Comparison of ENCODE assay signal across 16 cellular contexts in the genomic region with DNA sequence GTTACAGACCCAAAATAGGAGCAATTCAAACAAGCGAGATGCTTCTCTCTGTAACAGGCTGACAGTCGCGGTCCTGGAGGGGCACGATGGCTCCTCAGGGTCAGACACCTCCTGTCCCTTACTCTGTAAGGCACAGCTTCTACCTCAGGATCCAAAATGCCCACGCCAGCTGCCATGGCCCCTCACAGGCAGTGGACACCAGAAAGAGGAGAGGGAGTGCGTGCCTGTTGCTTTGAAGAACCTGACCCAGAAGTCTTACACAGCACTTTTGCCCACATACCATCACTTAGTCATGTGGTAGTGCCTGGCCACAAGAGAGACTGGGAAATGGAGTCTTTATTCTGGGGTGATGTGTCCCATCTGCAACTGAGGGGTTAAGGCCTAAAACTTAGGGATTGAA. TPM values are rescaled to one million over a fixed set of nuclear protein-coding genes. Genes with fewer than 3 reads are reported as not detected.
DNase-seq lines count a peak whose midpoint lies in the region; ATAC-seq, FAIRE-seq and TF ChIP-seq lines count a peak whose summit lies in the region.
"Had no signal": no experiment of that assay in that cellular context is flagged by ENCODE, and none has a peak within 500 bp of the region (broad histone marks: within the 10 kb centered on the region; RNA-seq: fewer than 3 reads in every experiment).

No MANE protein-coding gene starts in this region.

- no peak overlapping the region for H3K9ac ChIP-seq in astrocyte (ENCODE audit: low read length)

- H3K27ac Mint-ChIP-seq in astrocyte (ENCODE audit: unreplicated experiment), result peak overlapping the region; percentile 94
- H3K27ac Mint-ChIP-seq in activated CD8-positive, alpha-beta T cell treated with anti-CD3 and anti-CD28 coated beads, Interleukin-2, amount 10 ng/mL, durations not matched to agents 7 days and 5 days, result no peak overlapping the region
- H3K27ac Mint-ChIP-seq: activated CD4-positive, alpha-beta T cell treated with anti-CD3 and anti-CD28 coated beads, Interleukin-2, amount 10 ng/mL, durations not matched to agents 24 days and 14 days; stimulated activated naive B cell treated with anti-CD40 and anti-IgM and Interleukin-4, amounts not matched to agents 10 μg/mL and 1 μg/mL and 100 μg/mL, for 72 hours had no signal

- H3K79me2 ChIP-seq in astrocyte (ENCODE audit: insufficient read depth, low read length), result peaks cover 62% of the 10 kb centered on the region

- no peak overlapping the region for H2AFZ ChIP-seq in astrocyte (ENCODE audit: low read depth, low read length)

- no peaks in the 10 kb centered on the region for H3K36me3 ChIP-seq in HEK293 (ENCODE audit: control insufficient read depth in 2 of 2, insufficient read depth in 1 of 2, low read length in 2 of 2)
- no peaks in the 10 kb centered on the region for H3K36me3 ChIP-seq in astrocyte (ENCODE audit: insufficient read depth, low read length)
- H3K36me3 ChIP-seq in mesodermal cell (ENCODE audit: control insufficient read depth, insufficient read depth, low read length), result no peaks in the 10 kb centered on the region
- H3K36me3 ChIP-seq in thoracic aorta, result no peaks in the 10 kb centered on the region
- H3K36me3 ChIP-seq: neutrophil had no signal

- H3K4me3 ChIP-seq in HEK293 (ENCODE audit: low read depth, low read length), result no peak overlapping the region
- H3K4me3 ChIP-seq in astrocyte (ENCODE audit: insufficient read depth, low read depth, low read length), result no peak overlapping the region
- no peak overlapping the region for H3K4me3 ChIP-seq in mesodermal cell (ENCODE audit: extremely low read depth, insufficient read depth, low read length, poor library complexity, severe bottlenecking)
- H3K4me3 ChIP-seq in thoracic aorta, result no peak overlapping the region

- WGBS in mesodermal cell (ENCODE audit: insufficient coverage in 2 of 2), 2 experiments, result 76 to 80% methylated on average over 4 to 5 of the region's 6 CpGs

- peak overlapping the region; percentile 15 for H3K4me2 ChIP-seq in astrocyte (ENCODE audit: low read length)

- H3K27me3 ChIP-seq in astrocyte (ENCODE audit: insufficient read depth, low read length) (no peaks in the 10 kb centered on the region), thoracic aorta (replicated peaks; ENCODE audit: insufficient read depth) (no peaks in the 10 kb centered on the region)
- H3K27me3 ChIP-seq: neutrophil had no signal

- H3K36me3 Mint-ChIP-seq in astrocyte (ENCODE audit: low read depth, unreplicated experiment), result no peaks in the 10 kb centered on the region
- H3K36me3 Mint-ChIP-seq in activated CD8-positive, alpha-beta T cell treated with anti-CD3 and anti-CD28 coated beads, Interleukin-2, amount 10 ng/mL, durations not matched to agents 7 days and 5 days (ENCODE audit: low read depth), result peaks cover 4% of the 10 kb centered on the region

- DNase-seq in astrocyte (ENCODE audit: low read depth), result peak; percentile 57
- DNase-seq in thoracic aorta (ENCODE audit: low spot score), result no peak
- no peak for DNase-seq in NCI-H1436 treated with DMSO at 0.1 percent for 48 hours (lab: John Stamatoyannopoulos, UW)
- no peak for DNase-seq in NCI-H1694 treated with DMSO at 0.1 percent for 48 hours (lab: John Stamatoyannopoulos, UW)
- no peak for DNase-seq in activated CD8-positive, alpha-beta T cell treated with anti-CD3 and anti-CD28 coated beads, Interleukin-2, amount 10 ng/mL, durations not matched to agents 7 days and 5 days
- DNase-seq: activated CD4-positive, alpha-beta T cell treated with anti-CD3 and anti-CD28 coated beads, Interleukin-2, amount 10 ng/mL, durations not matched to agents 24 days and 14 days; NCI-H187 treated with DMSO at 0.1 percent for 48 hours; stimulated activated CD4-positive, alpha-beta T cell treated with anti-CD3 and anti-CD28 coated beads, Interleukin-2, amount 100 ng/mL, for 24 hours; stimulated activated naive B cell treated with anti-CD40 and anti-IgM and Interleukin-4, amounts not matched to agents 10 μg/mL and 1 μg/mL and 100 μg/mL, for 72 hours; T-helper 1 cell had no signal

- H3K4me3 Mint-ChIP-seq in astrocyte (ENCODE audit: unreplicated experiment), result peak overlapping the region; percentile 62
- H3K4me3 Mint-ChIP-seq in activated CD8-positive, alpha-beta T cell treated with anti-CD3 and anti-CD28 coated beads, Interleukin-2, amount 10 ng/mL, durations not matched to agents 7 days and 5 days, result no peak overlapping the region
- H3K4me3 Mint-ChIP-seq: activated CD4-positive, alpha-beta T cell treated with anti-CD3 and anti-CD28 coated beads, Interleukin-2, amount 10 ng/mL, durations not matched to agents 24 days and 14 days; stimulated activated naive B cell treated with anti-CD40 and anti-IgM and Interleukin-4, amounts not matched to agents 10 μg/mL and 1 μg/mL and 100 μg/mL, for 72 hours had no signal

- POLR2A ChIA-PET in HEK293 (lab: Yijun Ruan, JAX), result interaction anchor here (1.4 to 2.2 kb wide), 3 partner anchors 11 to 130 kb away, joined by 3 to 17 read pairs (median 3); partner anchors contain the start of genes ABL1 and EXOSC2
- POLR2A ChIA-PET in activated CD8-positive, alpha-beta T cell treated with anti-CD3 and anti-CD28 coated beads, Interleukin-2, amount 10 ng/mL, durations not matched to agents 7 days and 5 days (lab: Charles Lee), result no interaction called here

- no peak for TF ChIP-seq CTCF in HEK293 (tag by site-specific recombination; IDR thresholded peaks at IDR 0.05)
- no peak for TF ChIP-seq CTCF in astrocyte (IDR thresholded peaks at IDR 0.05; ENCODE audit: insufficient read depth, low read depth, low read length)
- no peak for TF ChIP-seq CTCF in thoracic aorta (IDR thresholded peaks at IDR 0.05)

- no peak for ATAC-seq in thoracic aorta (ENCODE audit: insufficient number of reproducible peaks, low FRiP score, low read depth)
- no peak for ATAC-seq in activated CD8-positive, alpha-beta T cell treated with anti-CD3 and anti-CD28 coated beads, Interleukin-2, amount 10 ng/mL, durations not matched to agents 7 days and 5 days
- ATAC-seq: stimulated activated naive B cell treated with anti-CD40 and anti-IgM and Interleukin-4, amounts not matched to agents 10 μg/mL and 1 μg/mL and 100 μg/mL, for 72 hours had no signal

- H3K4me1 ChIP-seq in HEK293 (ENCODE audit: control insufficient read depth, insufficient read depth, low read length) (no peaks in the 10 kb centered on the region), astrocyte (ENCODE audit: insufficient read depth, low read length) (peaks cover 29% of the 10 kb centered on the region), mesodermal cell (ENCODE audit: control insufficient read depth, insufficient read depth, low read length, poor library complexity, severe bottlenecking) (peaks cover 22% of the 10 kb centered on the region), thoracic aorta (ENCODE audit: control insufficient read depth in 1 of 2, low read depth in 2 of 2) (peaks cover 18 to 31% of the 10 kb centered on the region in 2 donors)

- CTCF ChIA-PET in HEK293 (lab: Yijun Ruan, JAX), result interaction anchor here (1.0 to 2.4 kb wide), 4 partner anchors 43 to 55 kb away, joined by 3 to 18 read pairs (median 10); no protein-coding TSS in a partner anchor
- CTCF ChIA-PET in activated CD8-positive, alpha-beta T cell treated with anti-CD3 and anti-CD28 coated beads, Interleukin-2, amount 10 ng/mL, durations not matched to agents 7 days and 5 days (lab: Charles Lee), result no interaction called here

- H3K9me3 Mint-ChIP-seq in astrocyte (ENCODE audit: unreplicated experiment), result peaks cover 2% of the 10 kb centered on the region
- peaks cover 3% of the 10 kb centered on the region for H3K9me3 Mint-ChIP-seq in activated CD8-positive, alpha-beta T cell treated with anti-CD3 and anti-CD28 coated beads, Interleukin-2, amount 10 ng/mL, durations not matched to agents 7 days and 5 days (ENCODE audit: insufficient read depth)

- no peaks in the 10 kb centered on the region for H3K9me3 ChIP-seq in HEK293 (ENCODE audit: control insufficient read depth, insufficient read depth, low read depth, low read length)
- H3K9me3 ChIP-seq in astrocyte (ENCODE audit: insufficient read depth, low read depth, low read length), result no peaks in the 10 kb centered on the region
- H3K9me3 ChIP-seq in mesodermal cell (ENCODE audit: control insufficient read depth, low read length), result peaks cover 4% of the 10 kb centered on the region
- H3K9me3 ChIP-seq in thoracic aorta, result no peaks in the 10 kb centered on the region
- H3K9me3 ChIP-seq: neutrophil had no signal

- FAIRE-seq in astrocyte (lab: Jason Lieb, UNC), result no peak
- FAIRE-seq: bronchial epithelial cell, H54, keratinocyte had no signal

- no peak overlapping the region for H3K27ac ChIP-seq in HEK293 (ENCODE audit: extremely low read depth, low read depth, low read length)
- H3K27ac ChIP-seq in astrocyte (ENCODE audit: low read depth, low read length), result no peak overlapping the region
- peak overlapping the region; percentile 96 for H3K27ac ChIP-seq in mesodermal cell (ENCODE audit: low read depth, low read length, severe bottlenecking)
- peak overlapping the region; percentile 44 to 82 for H3K27ac ChIP-seq in thoracic aorta
- H3K27ac ChIP-seq: neutrophil had no signal

- peaks cover 35% of the 10 kb centered on the region for H3K4me1 Mint-ChIP-seq in astrocyte (ENCODE audit: low read depth, unreplicated experiment)
- H3K4me1 Mint-ChIP-seq in activated CD8-positive, alpha-beta T cell treated with anti-CD3 and anti-CD28 coated beads, Interleukin-2, amount 10 ng/mL, durations not matched to agents 7 days and 5 days (ENCODE audit: low read depth), result no peaks in the 10 kb centered on the region
- H3K4me1 Mint-ChIP-seq: activated CD4-positive, alpha-beta T cell treated with anti-CD3 and anti-CD28 coated beads, Interleukin-2, amount 10 ng/mL, durations not matched to agents 24 days and 14 days had no signal

- no peaks in the 10 kb centered on the region for H3K27me3 Mint-ChIP-seq in astrocyte (ENCODE audit: low read depth, unreplicated experiment)
- no peaks in the 10 kb centered on the region for H3K27me3 Mint-ChIP-seq in activated CD8-positive, alpha-beta T cell treated with anti-CD3 and anti-CD28 coated beads, Interleukin-2, amount 10 ng/mL, durations not matched to agents 7 days and 5 days (ENCODE audit: low read depth)
- H3K27me3 Mint-ChIP-seq: activated CD4-positive, alpha-beta T cell treated with anti-CD3 and anti-CD28 coated beads, Interleukin-2, amount 10 ng/mL, durations not matched to agents 24 days and 14 days; stimulated activated naive B cell treated with anti-CD40 and anti-IgM and Interleukin-4, amounts not matched to agents 10 μg/mL and 1 μg/mL and 100 μg/mL, for 72 hours had no signal

- peaks cover 10% of the 10 kb centered on the region for H4K20me1 ChIP-seq in astrocyte (ENCODE audit: insufficient read depth, low read length)

TF ChIP-seq in HEK293, 187 proteins besides CTCF, POLR2A, EP300 and RAD21:
- TF ChIP-seq SCRT2 (tag by site-specific recombination; IDR thresholded peaks at IDR 0.05) (0 out of 2 replicates have a peak, but pooled peaks have one; percentile 43), ZNF707 (tag by site-specific recombination; IDR thresholded peaks at IDR 0.05) (no peak)

RNA-seq across cellular contexts. Expression of gene ABL1, which starts 11.6 kb away (rescaled TPM):
- total RNA-seq in astrocyte (113 and 117 TPM in 2 replicates), thoracic aorta (100 to 1,000 TPM in 1 of 2 donors, 10 to 100 TPM in 1; 62.8 to 123 TPM)
- 64.2 TPM for polyA plus RNA-seq in mesodermal cell (2013, experiment 1 of 2)
- polyA plus RNA-seq in mesodermal cell (2013, experiment 2 of 2), result 57.6 TPM
- 10 to 100 TPM; 31.7 to 34.1 TPM for total RNA-seq in activated CD8-positive, alpha-beta T cell treated with anti-CD3 and anti-CD28 coated beads, Interleukin-2, amount 10 ng/mL, durations not matched to agents 7 days and 5 days

Comparison
In these comparisons a context has a peak if more than half of its experiments do, and no peak if none do; other contexts are left out.
1. H3K27ac ChIP-seq: peak in mesodermal cell (single experiment) and thoracic aorta (2 of 2); none in HEK293 (single experiment) and astrocyte (single experiment).